In the genomic region with DNA sequence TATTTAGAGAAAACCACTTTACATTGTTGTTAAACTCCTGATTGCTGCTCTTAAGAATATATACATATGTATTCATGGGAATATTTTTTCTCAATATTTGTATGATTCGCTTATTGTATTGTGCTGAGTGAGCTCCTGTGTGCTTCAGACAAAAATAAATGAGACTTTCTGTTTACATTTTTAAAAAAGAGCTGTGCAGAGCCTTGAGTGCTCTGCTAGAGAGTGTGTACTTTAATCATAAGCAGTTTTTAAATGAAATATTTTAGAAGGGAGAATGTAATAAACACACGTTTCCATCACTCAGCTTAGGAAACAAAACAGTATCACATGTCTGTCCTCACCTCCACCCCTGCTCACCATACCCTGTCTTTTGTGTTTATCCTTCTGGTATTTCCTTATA, we compare ENCODE assay signal across 20 cellular contexts.
"Had no signal": no experiment of that assay in that cellular context is flagged by ENCODE, and none has a peak within 500 bp of the region (broad histone marks: within the 10 kb centered on the region; RNA-seq: fewer than 3 reads in every experiment).

No MANE protein-coding gene starts in this region.

- H3K9me3 ChIP-seq: pancreas, spleen, tibial artery had no signal

- H3K36me3 ChIP-seq: cardiac muscle cell, pancreas, spleen, tibial artery had no signal

- H3K4me3 ChIP-seq: cardiac muscle cell, lung, pancreas, spleen, tibial artery had no signal

- H3K9me3 Mint-ChIP-seq: activated naive CD8-positive, alpha-beta T cell treated with anti-CD3 and anti-CD28 coated beads for 36 hours; dendritic cell treated with granulocyte-macrophage colony-stimulating factor and Interleukin-4, amounts not matched to agents 40 ng/mL and 50 ng/mL, for 4 days; stimulated activated naive B cell treated with anti-CD40 and anti-IgM and Interleukin-4, amounts not matched to agents 10 μg/mL and 1 μg/mL and 100 μg/mL, for 72 hours had no signal

- H3K36me3 Mint-ChIP-seq: activated naive CD8-positive, alpha-beta T cell treated with anti-CD3 and anti-CD28 coated beads for 36 hours; stimulated activated naive B cell treated with anti-CD40 and anti-IgM and Interleukin-4, amounts not matched to agents 10 μg/mL and 1 μg/mL and 100 μg/mL, for 72 hours had no signal

- H3K27ac ChIP-seq: cardiac muscle cell, pancreas, tibial artery, VCaP had no signal

- ATAC-seq: left colon; sciatic nerve; stimulated activated naive B cell treated with anti-CD40 and anti-IgM and Interleukin-4, amounts not matched to agents 10 μg/mL and 1 μg/mL and 100 μg/mL, for 72 hours had no signal

- H3K27ac Mint-ChIP-seq: activated naive CD8-positive, alpha-beta T cell treated with anti-CD3 and anti-CD28 coated beads for 36 hours; dendritic cell treated with granulocyte-macrophage colony-stimulating factor and Interleukin-4, amounts not matched to agents 40 ng/mL and 50 ng/mL, for 4 days; stimulated activated naive B cell treated with anti-CD40 and anti-IgM and Interleukin-4, amounts not matched to agents 10 μg/mL and 1 μg/mL and 100 μg/mL, for 72 hours had no signal

- H3K4me1 Mint-ChIP-seq: activated naive CD8-positive, alpha-beta T cell treated with anti-CD3 and anti-CD28 coated beads for 36 hours; stimulated activated naive B cell treated with anti-CD40 and anti-IgM and Interleukin-4, amounts not matched to agents 10 μg/mL and 1 μg/mL and 100 μg/mL, for 72 hours had no signal

- H3K27me3 ChIP-seq: pancreas, spleen, tibial artery had no signal

- H3K4me3 Mint-ChIP-seq: activated naive CD8-positive, alpha-beta T cell treated with anti-CD3 and anti-CD28 coated beads for 36 hours; dendritic cell treated with granulocyte-macrophage colony-stimulating factor and Interleukin-4, amounts not matched to agents 40 ng/mL and 50 ng/mL, for 4 days; stimulated activated naive B cell treated with anti-CD40 and anti-IgM and Interleukin-4, amounts not matched to agents 10 μg/mL and 1 μg/mL and 100 μg/mL, for 72 hours had no signal

- DNase-seq: activated CD4-positive, alpha-beta T cell treated with anti-CD3 and anti-CD28 coated beads, Interleukin-2, amount 50 U/mL, for 48 hours; activated naive CD8-positive, alpha-beta T cell treated with anti-CD3 and anti-CD28 coated beads for 36 hours; activated T-cell treated with anti-CD3 and anti-CD28 coated beads for 4 hours; amniotic stem cell; effector CD8-positive, alpha-beta T cell; hippocampal formation; islet precursor cell; left colon; pancreas; spleen; stimulated activated CD4-positive, alpha-beta T cell treated with anti-CD3 and anti-CD28 coated beads, Interleukin-4, amount 100 ng/mL, for 4 hours; stimulated activated naive B cell treated with anti-CD40 and anti-IgM and Interleukin-4, amounts not matched to agents 10 μg/mL and 1 μg/mL and 100 μg/mL, for 72 hours; SW 1271; T-helper 2 cell; tibial artery had no signal
